In the genomic region with DNA sequence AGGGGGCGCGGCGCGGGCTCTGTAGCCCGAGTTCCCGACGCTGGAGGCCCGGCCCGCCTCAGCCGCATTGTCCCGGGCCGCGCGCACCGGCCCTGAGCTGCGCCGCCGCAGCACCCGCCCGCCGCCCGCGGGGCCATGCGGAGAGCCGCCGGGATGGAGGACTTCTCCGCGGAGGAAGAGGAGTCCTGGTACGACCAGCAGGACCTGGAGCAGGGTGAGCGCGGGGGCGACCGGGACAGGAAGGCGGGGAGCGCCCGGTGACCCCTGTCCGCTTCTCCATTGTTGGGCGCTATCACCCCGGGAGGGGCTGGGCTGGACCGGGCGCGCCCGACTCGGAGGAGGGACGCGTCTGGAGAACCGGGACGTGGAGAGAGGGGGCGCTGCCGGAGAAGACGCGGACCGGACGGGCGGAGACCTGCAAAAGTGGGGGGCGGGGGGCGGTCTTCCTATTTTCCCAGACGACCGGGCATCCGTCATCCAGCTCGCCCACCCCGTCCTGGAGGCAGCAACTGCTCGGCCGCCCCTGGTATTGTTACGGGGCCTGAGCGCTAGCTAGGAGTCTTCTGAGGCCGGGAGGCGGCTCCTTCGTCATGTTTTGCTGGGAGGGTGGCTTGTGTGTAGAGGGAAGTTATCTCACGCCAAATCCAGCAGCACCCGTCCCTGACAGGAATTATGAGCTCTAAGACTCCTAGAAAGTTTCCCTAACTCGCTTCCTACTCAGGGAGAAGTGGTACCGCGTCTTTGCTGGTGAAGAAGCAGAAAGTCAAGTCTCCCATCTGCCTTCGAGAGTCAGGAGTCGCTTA, we compare ENCODE assay signal across 1 cellular context.
A peak's percentile ranks its signal among the peaks of the same experiment; 100 is the strongest.
TF ChIP-seq lines count a peak whose summit lies in the region.

No MANE protein-coding gene starts in this region.

TF ChIP-seq in HepG2, 621 proteins besides CTCF, POLR2A, EP300 and RAD21 (continued from another document and continues in another):
- TF ChIP-seq, protein P1, sequence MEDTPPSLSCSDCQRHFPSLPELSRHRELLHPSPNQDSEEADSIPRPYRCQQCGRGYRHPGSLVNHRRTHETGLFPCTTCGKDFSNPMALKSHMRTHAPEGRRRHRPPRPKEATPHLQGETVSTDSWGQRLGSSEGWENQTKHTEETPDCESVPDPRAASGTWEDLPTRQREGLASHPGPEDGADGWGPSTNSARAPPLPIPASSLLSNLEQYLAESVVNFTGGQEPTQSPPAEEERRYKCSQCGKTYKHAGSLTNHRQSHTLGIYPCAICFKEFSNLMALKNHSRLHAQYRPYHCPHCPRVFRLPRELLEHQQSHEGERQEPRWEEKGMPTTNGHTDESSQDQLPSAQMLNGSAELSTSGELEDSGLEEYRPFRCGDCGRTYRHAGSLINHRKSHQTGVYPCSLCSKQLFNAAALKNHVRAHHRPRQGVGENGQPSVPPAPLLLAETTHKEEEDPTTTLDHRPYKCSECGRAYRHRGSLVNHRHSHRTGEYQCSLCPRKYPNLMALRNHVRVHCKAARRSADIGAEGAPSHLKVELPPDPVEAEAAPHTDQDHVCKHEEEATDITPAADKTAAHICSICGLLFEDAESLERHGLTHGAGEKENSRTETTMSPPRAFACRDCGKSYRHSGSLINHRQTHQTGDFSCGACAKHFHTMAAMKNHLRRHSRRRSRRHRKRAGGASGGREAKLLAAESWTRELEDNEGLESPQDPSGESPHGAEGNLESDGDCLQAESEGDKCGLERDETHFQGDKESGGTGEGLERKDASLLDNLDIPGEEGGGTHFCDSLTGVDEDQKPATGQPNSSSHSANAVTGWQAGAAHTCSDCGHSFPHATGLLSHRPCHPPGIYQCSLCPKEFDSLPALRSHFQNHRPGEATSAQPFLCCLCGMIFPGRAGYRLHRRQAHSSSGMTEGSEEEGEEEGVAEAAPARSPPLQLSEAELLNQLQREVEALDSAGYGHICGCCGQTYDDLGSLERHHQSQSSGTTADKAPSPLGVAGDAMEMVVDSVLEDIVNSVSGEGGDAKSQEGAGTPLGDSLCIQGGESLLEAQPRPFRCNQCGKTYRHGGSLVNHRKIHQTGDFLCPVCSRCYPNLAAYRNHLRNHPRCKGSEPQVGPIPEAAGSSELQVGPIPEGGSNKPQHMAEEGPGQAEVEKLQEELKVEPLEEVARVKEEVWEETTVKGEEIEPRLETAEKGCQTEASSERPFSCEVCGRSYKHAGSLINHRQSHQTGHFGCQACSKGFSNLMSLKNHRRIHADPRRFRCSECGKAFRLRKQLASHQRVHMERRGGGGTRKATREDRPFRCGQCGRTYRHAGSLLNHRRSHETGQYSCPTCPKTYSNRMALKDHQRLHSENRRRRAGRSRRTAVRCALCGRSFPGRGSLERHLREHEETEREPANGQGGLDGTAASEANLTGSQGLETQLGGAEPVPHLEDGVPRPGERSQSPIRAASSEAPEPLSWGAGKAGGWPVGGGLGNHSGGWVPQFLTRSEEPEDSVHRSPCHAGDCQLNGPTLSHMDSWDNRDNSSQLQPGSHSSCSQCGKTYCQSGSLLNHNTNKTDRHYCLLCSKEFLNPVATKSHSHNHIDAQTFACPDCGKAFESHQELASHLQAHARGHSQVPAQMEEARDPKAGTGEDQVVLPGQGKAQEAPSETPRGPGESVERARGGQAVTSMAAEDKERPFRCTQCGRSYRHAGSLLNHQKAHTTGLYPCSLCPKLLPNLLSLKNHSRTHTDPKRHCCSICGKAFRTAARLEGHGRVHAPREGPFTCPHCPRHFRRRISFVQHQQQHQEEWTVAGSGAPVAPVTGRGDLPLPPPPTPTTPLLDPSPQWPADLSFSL (CRISPR knock-in tag; IDR thresholded peaks at IDR 0.05) = no peak
- TF ChIP-seq MLLT10 (CRISPR knock-in tag; IDR thresholded peaks at IDR 0.05) = no peak
- TF ChIP-seq, protein P2, sequence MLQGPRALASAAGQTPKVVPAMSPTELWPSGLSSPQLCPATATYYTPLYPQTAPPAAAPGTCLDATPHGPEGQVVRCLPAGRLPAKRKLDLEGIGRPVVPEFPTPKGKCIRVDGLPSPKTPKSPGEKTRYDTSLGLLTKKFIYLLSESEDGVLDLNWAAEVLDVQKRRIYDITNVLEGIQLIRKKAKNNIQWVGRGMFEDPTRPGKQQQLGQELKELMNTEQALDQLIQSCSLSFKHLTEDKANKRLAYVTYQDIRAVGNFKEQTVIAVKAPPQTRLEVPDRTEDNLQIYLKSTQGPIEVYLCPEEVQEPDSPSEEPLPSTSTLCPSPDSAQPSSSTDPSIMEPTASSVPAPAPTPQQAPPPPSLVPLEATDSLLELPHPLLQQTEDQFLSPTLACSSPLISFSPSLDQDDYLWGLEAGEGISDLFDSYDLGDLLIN (CRISPR knock-in tag; IDR thresholded peaks at IDR 0.05; ENCODE audit: borderline replicate concordance) = no peak
- TF ChIP-seq, protein P3, sequence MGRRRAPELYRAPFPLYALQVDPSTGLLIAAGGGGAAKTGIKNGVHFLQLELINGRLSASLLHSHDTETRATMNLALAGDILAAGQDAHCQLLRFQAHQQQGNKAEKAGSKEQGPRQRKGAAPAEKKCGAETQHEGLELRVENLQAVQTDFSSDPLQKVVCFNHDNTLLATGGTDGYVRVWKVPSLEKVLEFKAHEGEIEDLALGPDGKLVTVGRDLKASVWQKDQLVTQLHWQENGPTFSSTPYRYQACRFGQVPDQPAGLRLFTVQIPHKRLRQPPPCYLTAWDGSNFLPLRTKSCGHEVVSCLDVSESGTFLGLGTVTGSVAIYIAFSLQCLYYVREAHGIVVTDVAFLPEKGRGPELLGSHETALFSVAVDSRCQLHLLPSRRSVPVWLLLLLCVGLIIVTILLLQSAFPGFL (CRISPR knock-in tag; IDR thresholded peaks at IDR 0.05) = no peak
- TF ChIP-seq, protein P4, sequence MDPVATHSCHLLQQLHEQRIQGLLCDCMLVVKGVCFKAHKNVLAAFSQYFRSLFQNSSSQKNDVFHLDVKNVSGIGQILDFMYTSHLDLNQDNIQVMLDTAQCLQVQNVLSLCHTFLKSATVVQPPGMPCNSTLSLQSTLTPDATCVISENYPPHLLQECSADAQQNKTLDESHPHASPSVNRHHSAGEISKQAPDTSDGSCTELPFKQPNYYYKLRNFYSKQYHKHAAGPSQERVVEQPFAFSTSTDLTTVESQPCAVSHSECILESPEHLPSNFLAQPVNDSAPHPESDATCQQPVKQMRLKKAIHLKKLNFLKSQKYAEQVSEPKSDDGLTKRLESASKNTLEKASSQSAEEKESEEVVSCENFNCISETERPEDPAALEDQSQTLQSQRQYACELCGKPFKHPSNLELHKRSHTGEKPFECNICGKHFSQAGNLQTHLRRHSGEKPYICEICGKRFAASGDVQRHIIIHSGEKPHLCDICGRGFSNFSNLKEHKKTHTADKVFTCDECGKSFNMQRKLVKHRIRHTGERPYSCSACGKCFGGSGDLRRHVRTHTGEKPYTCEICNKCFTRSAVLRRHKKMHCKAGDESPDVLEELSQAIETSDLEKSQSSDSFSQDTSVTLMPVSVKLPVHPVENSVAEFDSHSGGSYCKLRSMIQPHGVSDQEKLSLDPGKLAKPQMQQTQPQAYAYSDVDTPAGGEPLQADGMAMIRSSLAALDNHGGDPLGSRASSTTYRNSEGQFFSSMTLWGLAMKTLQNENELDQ (CRISPR knock-in tag; IDR thresholded peaks at IDR 0.05; ENCODE audit: borderline replicate concordance) = no peak
- TF ChIP-seq, protein P5, sequence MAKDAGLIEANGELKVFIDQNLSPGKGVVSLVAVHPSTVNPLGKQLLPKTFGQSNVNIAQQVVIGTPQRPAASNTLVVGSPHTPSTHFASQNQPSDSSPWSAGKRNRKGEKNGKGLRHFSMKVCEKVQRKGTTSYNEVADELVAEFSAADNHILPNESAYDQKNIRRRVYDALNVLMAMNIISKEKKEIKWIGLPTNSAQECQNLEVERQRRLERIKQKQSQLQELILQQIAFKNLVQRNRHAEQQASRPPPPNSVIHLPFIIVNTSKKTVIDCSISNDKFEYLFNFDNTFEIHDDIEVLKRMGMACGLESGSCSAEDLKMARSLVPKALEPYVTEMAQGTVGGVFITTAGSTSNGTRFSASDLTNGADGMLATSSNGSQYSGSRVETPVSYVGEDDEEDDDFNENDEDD (CRISPR knock-in tag; IDR thresholded peaks at IDR 0.05; ENCODE audit: borderline replicate concordance) = 0 out of 2 replicates have a peak, but pooled peaks have one; percentile 27
- TF ChIP-seq ZNF724P (CRISPR knock-in tag; IDR thresholded peaks at IDR 0.05; ENCODE audit: borderline replicate concordance) = no peak
- TF ChIP-seq ZNF546 (CRISPR knock-in tag; conservative IDR thresholded peaks at IDR 0.05) = no peak
- TF ChIP-seq REPIN1 (CRISPR knock-in tag; IDR thresholded peaks at IDR 0.05; ENCODE audit: borderline replicate concordance, low read depth) = no peak
- TF ChIP-seq ZFP36 (IDR thresholded peaks at IDR 0.05; ENCODE audit: borderline replicate concordance, low read depth, low read length, partially characterized antibody) = no peak
- TF ChIP-seq, protein P6, sequence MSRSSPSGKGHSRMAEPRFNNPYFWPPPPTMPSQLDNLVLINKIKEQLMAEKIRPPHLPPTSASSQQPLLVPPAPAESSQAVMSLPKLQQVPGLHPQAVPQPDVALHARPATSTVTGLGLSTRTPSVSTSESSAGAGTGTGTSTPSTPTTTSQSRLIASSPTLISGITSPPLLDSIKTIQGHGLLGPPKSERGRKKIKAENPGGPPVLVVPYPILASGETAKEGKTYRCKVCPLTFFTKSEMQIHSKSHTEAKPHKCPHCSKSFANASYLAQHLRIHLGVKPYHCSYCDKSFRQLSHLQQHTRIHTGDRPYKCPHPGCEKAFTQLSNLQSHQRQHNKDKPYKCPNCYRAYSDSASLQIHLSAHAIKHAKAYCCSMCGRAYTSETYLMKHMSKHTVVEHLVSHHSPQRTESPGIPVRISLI (CRISPR knock-in tag; IDR thresholded peaks at IDR 0.05; ENCODE audit: borderline replicate concordance) = no peak
- TF ChIP-seq, protein P7, sequence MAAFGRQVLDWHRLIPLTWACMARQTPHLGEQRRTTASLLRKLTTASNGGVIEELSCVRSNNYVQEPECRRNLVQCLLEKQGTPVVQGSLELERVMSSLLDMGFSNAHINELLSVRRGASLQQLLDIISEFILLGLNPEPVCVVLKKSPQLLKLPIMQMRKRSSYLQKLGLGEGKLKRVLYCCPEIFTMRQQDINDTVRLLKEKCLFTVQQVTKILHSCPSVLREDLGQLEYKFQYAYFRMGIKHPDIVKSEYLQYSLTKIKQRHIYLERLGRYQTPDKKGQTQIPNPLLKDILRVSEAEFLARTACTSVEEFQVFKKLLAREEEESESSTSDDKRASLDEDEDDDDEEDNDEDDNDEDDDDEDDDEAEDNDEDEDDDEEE (CRISPR knock-in tag; IDR thresholded peaks at IDR 0.05) = peak; percentile 60; the same call in 1 of the 2 replicates
- TF ChIP-seq, protein P8, sequence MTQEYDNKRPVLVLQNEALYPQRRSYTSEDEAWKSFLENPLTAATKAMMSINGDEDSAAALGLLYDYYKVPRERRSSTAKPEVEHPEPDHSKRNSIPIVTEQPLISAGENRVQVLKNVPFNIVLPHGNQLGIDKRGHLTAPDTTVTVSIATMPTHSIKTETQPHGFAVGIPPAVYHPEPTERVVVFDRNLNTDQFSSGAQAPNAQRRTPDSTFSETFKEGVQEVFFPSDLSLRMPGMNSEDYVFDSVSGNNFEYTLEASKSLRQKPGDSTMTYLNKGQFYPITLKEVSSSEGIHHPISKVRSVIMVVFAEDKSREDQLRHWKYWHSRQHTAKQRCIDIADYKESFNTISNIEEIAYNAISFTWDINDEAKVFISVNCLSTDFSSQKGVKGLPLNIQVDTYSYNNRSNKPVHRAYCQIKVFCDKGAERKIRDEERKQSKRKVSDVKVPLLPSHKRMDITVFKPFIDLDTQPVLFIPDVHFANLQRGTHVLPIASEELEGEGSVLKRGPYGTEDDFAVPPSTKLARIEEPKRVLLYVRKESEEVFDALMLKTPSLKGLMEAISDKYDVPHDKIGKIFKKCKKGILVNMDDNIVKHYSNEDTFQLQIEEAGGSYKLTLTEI (CRISPR knock-in tag; conservative IDR thresholded peaks at IDR 0.05) = no peak
- TF ChIP-seq, protein P9, sequence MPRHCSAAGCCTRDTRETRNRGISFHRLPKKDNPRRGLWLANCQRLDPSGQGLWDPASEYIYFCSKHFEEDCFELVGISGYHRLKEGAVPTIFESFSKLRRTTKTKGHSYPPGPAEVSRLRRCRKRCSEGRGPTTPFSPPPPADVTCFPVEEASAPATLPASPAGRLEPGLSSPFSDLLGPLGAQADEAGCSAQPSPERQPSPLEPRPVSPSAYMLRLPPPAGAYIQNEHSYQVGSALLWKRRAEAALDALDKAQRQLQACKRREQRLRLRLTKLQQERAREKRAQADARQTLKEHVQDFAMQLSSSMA (CRISPR knock-in tag; IDR thresholded peaks at IDR 0.05) = no peak
- TF ChIP-seq, protein P10, sequence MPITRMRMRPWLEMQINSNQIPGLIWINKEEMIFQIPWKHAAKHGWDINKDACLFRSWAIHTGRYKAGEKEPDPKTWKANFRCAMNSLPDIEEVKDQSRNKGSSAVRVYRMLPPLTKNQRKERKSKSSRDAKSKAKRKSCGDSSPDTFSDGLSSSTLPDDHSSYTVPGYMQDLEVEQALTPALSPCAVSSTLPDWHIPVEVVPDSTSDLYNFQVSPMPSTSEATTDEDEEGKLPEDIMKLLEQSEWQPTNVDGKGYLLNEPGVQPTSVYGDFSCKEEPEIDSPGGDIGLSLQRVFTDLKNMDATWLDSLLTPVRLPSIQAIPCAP (CRISPR knock-in tag; IDR thresholded peaks at IDR 0.05; ENCODE audit: low read depth) = no peak
- no peak for TF ChIP-seq ZNF674 (CRISPR knock-in tag; IDR thresholded peaks at IDR 0.05; ENCODE audit: low read depth)
- no peak for TF ChIP-seq KLF9 (CRISPR knock-in tag; IDR thresholded peaks at IDR 0.05; ENCODE audit: low read depth)
- TF ChIP-seq ZFX (CRISPR knock-in tag; IDR thresholded peaks at IDR 0.05; ENCODE audit: low read depth) = peak; percentile 43; the same call in 1 of the 2 replicates
- no peak for TF ChIP-seq ZNF337 (CRISPR knock-in tag; IDR thresholded peaks at IDR 0.05; ENCODE audit: borderline replicate concordance, low read depth)
- TF ChIP-seq NFE2 (CRISPR knock-in tag; IDR thresholded peaks at IDR 0.05) = no peak
- no peak for TF ChIP-seq HNF4G (IDR thresholded peaks at IDR 0.05; ENCODE audit: borderline replicate concordance, low read depth, low read length)
- no peak for TF ChIP-seq HNF4G (CRISPR knock-in tag; IDR thresholded peaks at IDR 0.05; ENCODE audit: borderline replicate concordance, low read depth)
- TF ChIP-seq MATR3 (CRISPR knock-in tag; IDR thresholded peaks at IDR 0.05) = no peak
- TF ChIP-seq ZFP41 (CRISPR knock-in tag; IDR thresholded peaks at IDR 0.05; ENCODE audit: borderline replicate concordance) = no peak
- TF ChIP-seq CBX2 (IDR thresholded peaks at IDR 0.05; ENCODE audit: low read depth, low read length) = no peak
- no peak for TF ChIP-seq CBX2 (CRISPR knock-in tag; IDR thresholded peaks at IDR 0.05; ENCODE audit: low read depth)
- TF ChIP-seq ZNF230 (CRISPR knock-in tag; IDR thresholded peaks at IDR 0.05) = no peak
